ENCODE assay signal across 31 cellular contexts in the genomic region with DNA sequence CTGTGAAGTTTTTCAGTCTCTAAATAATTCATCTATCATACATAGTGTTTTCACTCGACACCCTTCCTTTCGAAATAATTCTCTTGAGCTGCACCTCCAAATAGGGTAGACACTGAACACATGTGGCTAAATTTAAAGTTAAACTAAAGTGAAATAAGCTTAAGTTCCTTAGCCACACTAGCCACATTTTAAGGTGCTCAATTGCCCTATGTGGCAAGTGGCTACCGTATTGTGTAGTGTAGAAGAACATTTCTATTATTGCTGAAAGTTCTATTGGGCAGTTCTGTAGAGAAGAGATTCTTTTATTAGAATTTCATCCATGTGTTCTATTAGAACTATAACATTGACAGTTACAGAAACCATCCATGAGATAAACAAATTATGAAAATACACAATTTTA.
"Had no signal": no experiment of that assay in that cellular context is flagged by ENCODE, and none has a peak within 500 bp of the region (broad histone marks: within the 10 kb centered on the region; RNA-seq: fewer than 3 reads in every experiment).

No MANE protein-coding gene starts in this region.

- ATAC-seq: activated CD4-positive, CD25-positive, alpha-beta regulatory T cell treated with anti-CD3 and anti-CD28 coated beads, Interleukin-2, amount 50 U/mL, for 24 hours; activated CD8-positive, alpha-beta memory T cell treated with anti-CD3 and anti-CD28 coated beads, Interleukin-2, amount 10 ng/mL, durations not matched to agents 7 days and 5 days; activated CD8-positive, alpha-beta T cell treated with anti-CD3 and anti-CD28 coated beads for 36 hours; activated naive CD8-positive, alpha-beta T cell treated with anti-CD3 and anti-CD28 coated beads, Interleukin-2, amount 50 U/mL, for 24 hours; body of pancreas; effector memory CD8-positive, alpha-beta T cell; gastroesophageal sphincter; heart right ventricle; T-helper 17 cell had no signal

- DNase-seq: activated B cell treated with CpG ODN at 0.5 μM for 24 hours; activated CD4-positive, alpha-beta T cell treated with anti-CD3 and anti-CD28 coated beads for 48 hours; activated CD4-positive, alpha-beta T cell treated with anti-CD3 and anti-CD28 coated beads, Interleukin-2, amount 50 U/mL, for 1 hour; activated CD4-positive, alpha-beta T cell treated with anti-CD3 and anti-CD28 coated beads, Interleukin-2, amount 50 U/mL, for 48 hours; activated CD8-positive, alpha-beta memory T cell treated with anti-CD3 and anti-CD28 coated beads, Interleukin-2, amount 10 ng/mL, durations not matched to agents 7 days and 5 days; activated CD8-positive, alpha-beta memory T cell treated with anti-CD3 and anti-CD28 coated beads, Interleukin-2, amount 50 U/mL, for 4 hours; activated CD8-positive, alpha-beta T cell treated with anti-CD3 and anti-CD28 coated beads for 36 hours; activated effector memory CD4-positive, alpha-beta T cell treated with anti-CD3 and anti-CD28 coated beads, Interleukin-2, amount 50 U/mL, for 16 hours; activated naive CD4-positive, alpha-beta T cell treated with anti-CD3 and anti-CD28 coated beads for 36 hours; activated naive CD8-positive, alpha-beta T cell treated with anti-CD3 and anti-CD28 coated beads for 36 hours; activated naive CD8-positive, alpha-beta T cell treated with anti-CD3 and anti-CD28 coated beads, Interleukin-2, amount 50 U/mL, for 24 hours; activated T-cell treated with anti-CD3 and anti-CD28 coated beads, Interleukin-2, amount 50 U/mL, for 1 hour; activated T-cell treated with anti-CD3 and anti-CD28 coated beads, Interleukin-2, amount 50 U/mL, for 48 hours; adrenal gland; amygdala; aorta; body of pancreas; caudate nucleus; cortex of kidney; dermis blood vessel endothelial cell; effector CD4-positive, alpha-beta T cell; effector memory CD8-positive, alpha-beta T cell; erythroblast; esophagus squamous epithelium; foreskin melanocyte; heart right ventricle; T-helper 17 cell; T1000; WERI-Rb-1 had no signal
